8 cellular contexts compared by ENCODE assay signal in genomic region chr5:176536132-176536901, GRCh38. TPM values are rescaled to one million over a fixed set of nuclear protein-coding genes. Genes with fewer than 3 reads are reported as not detected.
DNase-seq lines count a peak whose midpoint lies in the region; ATAC-seq lines count a peak whose summit lies in the region.

No MANE protein-coding gene starts in this region.

- DNase-seq in EH (ENCODE audit: low read depth) (peak; percentile 84), NCI-H774 (lab: John Stamatoyannopoulos, UW) (peak; percentile 31), mesendoderm (peak; percentile 91), GOT3 (lab: John Stamatoyannopoulos, UW) (no peak)
- peak; percentile 63 to 67 for DNase-seq in activated CD8-positive, alpha-beta memory T cell treated with anti-CD3 and anti-CD28 coated beads for 4 hours (ENCODE audit: low read depth in 2 of 2)
- peak; percentile 74 for DNase-seq in stimulated activated CD8-positive, alpha-beta memory T cell treated with anti-CD3 and anti-CD28 coated beads, Interleukin-12 subunit alpha, Interleukin-12 subunit beta, amount 100 ng/mL, for 4 hours (ENCODE audit: low read depth)

- H3K4ac ChIP-seq in mesendoderm (ENCODE audit: low read depth, low read length), result peak overlapping the region; percentile 97

- H3K56ac ChIP-seq in mesendoderm (ENCODE audit: low read length), result peak overlapping the region; percentile 100

- no peak overlapping the region for H2BK15ac ChIP-seq in mesendoderm (replicated peaks; ENCODE audit: low read depth)

- no peaks in the 10 kb centered on the region for H3K9me3 ChIP-seq in endocrine pancreas (ENCODE audit: control insufficient read depth, low read length)

- peak; percentile 22 for ATAC-seq in HG02678 (IDR thresholded peaks at IDR 0.05; ENCODE audit: unreplicated experiment)

- H3K23ac ChIP-seq in mesendoderm (ENCODE audit: low read length), result peak overlapping the region; percentile 92

- H3K79me1 ChIP-seq in mesendoderm (ENCODE audit: low read length), result peaks cover 4% of the 10 kb centered on the region

- WGBS in mesendoderm (ENCODE audit: extremely low coverage, insufficient coverage, low lambda C conversion rate), result no CpG with 5 or more reads among the region's 43 CpGs

- H2AK5ac ChIP-seq in mesendoderm (ENCODE audit: low read length), result peak overlapping the region; percentile 97

- H3K27ac ChIP-seq in mesendoderm (ENCODE audit: low read depth, low read length), result peak overlapping the region; percentile 97

- H2BK5ac ChIP-seq in mesendoderm (ENCODE audit: low read length), result peak overlapping the region; percentile 81

- H3K79me2 ChIP-seq in mesendoderm (ENCODE audit: control insufficient read depth, insufficient read depth, low read length), result peaks cover 42% of the 10 kb centered on the region

- peak overlapping the region; percentile 94 for H4K5ac ChIP-seq in mesendoderm (ENCODE audit: low read length)

- H3K27me3 ChIP-seq in endocrine pancreas (ENCODE audit: control insufficient read depth, insufficient read depth, low read length) (no peaks in the 10 kb centered on the region), mesendoderm (ENCODE audit: insufficient read depth, low read length, poor library complexity) (no peaks in the 10 kb centered on the region)

- H3K9ac ChIP-seq in endocrine pancreas (ENCODE audit: control insufficient read depth, insufficient read depth, low read length) (peak overlapping the region; percentile 90), mesendoderm (ENCODE audit: low read length) (peak overlapping the region; percentile 100)

- H3K4me2 ChIP-seq in mesendoderm (ENCODE audit: low read length), result peak overlapping the region; percentile 64

- peak overlapping the region; percentile 99 for H3K18ac ChIP-seq in mesendoderm (ENCODE audit: low read length)

- H4K8ac ChIP-seq in mesendoderm (ENCODE audit: low read depth, low read length), result peak overlapping the region; percentile 70

- H3K36me3 ChIP-seq in endocrine pancreas (ENCODE audit: control insufficient read depth, insufficient read depth, low read length) (no peaks in the 10 kb centered on the region), mesendoderm (ENCODE audit: control insufficient read depth, insufficient read depth, low read length) (peaks cover 3% of the 10 kb centered on the region)

- H2BK120ac ChIP-seq in mesendoderm (ENCODE audit: low read depth, low read length), result peak overlapping the region; percentile 88

- peaks cover 10% of the 10 kb centered on the region for H3K4me1 ChIP-seq in endocrine pancreas (ENCODE audit: control insufficient read depth, insufficient read depth, low read length)
- peaks cover 9% of the 10 kb centered on the region for H3K4me1 ChIP-seq in mesendoderm (ENCODE audit: control insufficient read depth, low read depth, low read length)

- no peak overlapping the region for H3K4me3 ChIP-seq in endocrine pancreas (ENCODE audit: control insufficient read depth, insufficient read depth, low read length)
- H3K4me3 ChIP-seq in mesendoderm (ENCODE audit: low read length), result peak overlapping the region; percentile 98

RNA-seq across cellular contexts. Expression of gene RNF44, which starts 0.9 kb away (rescaled TPM):
- 122 TPM for polyA plus RNA-seq in mesendoderm (2013, experiment 1 of 2)
- polyA plus RNA-seq in mesendoderm (2013, experiment 2 of 2), result 123 TPM

RNA-seq across cellular contexts. Expression of gene CDHR2, which starts 12.8 kb away (rescaled TPM):
- 0.07 TPM for polyA plus RNA-seq in mesendoderm (2013, experiment 1 of 2)
- polyA plus RNA-seq in mesendoderm (2013, experiment 2 of 2), result not detected
